In the genomic region with DNA sequence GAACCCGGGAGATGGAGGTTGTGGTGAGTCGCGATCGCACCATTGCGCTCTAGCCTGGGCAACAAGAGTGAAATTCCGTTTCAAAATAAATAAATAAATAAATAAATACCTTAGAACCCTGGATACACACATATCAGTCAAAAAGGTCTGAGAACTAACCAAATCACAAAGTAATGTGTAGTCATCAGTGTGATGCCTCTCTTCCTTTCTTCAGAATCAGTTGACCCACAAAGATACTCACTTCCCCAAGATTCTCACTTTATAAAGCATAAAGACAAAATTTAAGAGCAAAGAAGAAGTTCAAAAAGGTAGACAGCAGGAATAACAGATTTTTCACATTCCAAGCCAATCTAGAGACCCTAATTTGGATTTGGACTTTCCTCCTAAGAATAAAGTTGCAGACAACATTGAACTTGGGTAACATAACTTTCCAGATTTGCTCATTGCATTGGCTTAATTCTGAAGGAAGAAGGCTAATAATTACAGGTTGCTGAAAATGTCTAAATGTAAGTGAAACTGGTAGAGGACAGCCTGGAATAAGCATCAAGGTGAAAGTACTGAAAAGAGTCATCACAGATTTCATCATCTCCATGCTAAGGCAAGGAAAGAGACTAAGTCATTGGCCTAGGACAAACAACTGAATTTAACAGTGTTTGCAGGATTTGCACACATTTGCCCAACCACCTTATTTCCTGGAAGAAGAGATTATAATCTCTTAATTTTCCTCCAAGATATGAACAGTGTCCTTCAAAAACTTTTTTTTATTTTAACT, we compare ENCODE assay signal across 11 cellular contexts. TPM values are rescaled to one million over a fixed set of nuclear protein-coding genes. Genes with fewer than 3 reads are reported as not detected.
DNase-seq lines count a peak whose midpoint lies in the region; ATAC-seq and TF ChIP-seq lines count a peak whose summit lies in the region.
"Had no signal": no experiment of that assay in that cellular context is flagged by ENCODE, and none has a peak within 500 bp of the region (broad histone marks: within the 10 kb centered on the region; RNA-seq: fewer than 3 reads in every experiment).

No MANE protein-coding gene starts in this region.

- intact Hi-C loops in activated T-helper 2 cell treated with anti-CD3 and anti-CD28 coated beads, Interferon-gamma antibody, Interleukin-2, Interleukin-4, amounts not matched to agents 10 μg/mL and 5 μg/mL and 100 μg/mL, durations not matched to agents 14 hours and 24 hours and 36 hours (cut with micrococcal nuclease) = loop anchor here (5.0 kb wide), 1 partner anchor 118 kb away; a partner anchor contains a TSS
- intact Hi-C loops in psoas muscle (cut with DNase I) = no loop called here

- H3K4me1 ChIP-seq in psoas muscle = peaks cover 37% of the 10 kb centered on the region

- H3K27me3 Mint-ChIP-seq in activated T-helper 2 cell treated with anti-CD3 and anti-CD28 coated beads, Interferon-gamma antibody, Interleukin-2, Interleukin-4, amounts not matched to agents 10 μg/mL and 5 μg/mL and 100 μg/mL, durations not matched to agents 14 hours and 24 hours and 36 hours (ENCODE audit: low read depth) = no peaks in the 10 kb centered on the region

- no peak for TF ChIP-seq CTCF in psoas muscle (IDR thresholded peaks at IDR 0.05)

- peak overlapping the region; percentile 42 for H3K27ac Mint-ChIP-seq in activated T-helper 2 cell treated with anti-CD3 and anti-CD28 coated beads, Interferon-gamma antibody, Interleukin-2, Interleukin-4, amounts not matched to agents 10 μg/mL and 5 μg/mL and 100 μg/mL, durations not matched to agents 14 hours and 24 hours and 36 hours

- H3K27me3 ChIP-seq in psoas muscle (ENCODE audit: insufficient read depth in 3 of 3, low read length in 2 of 3) = no peaks in the 10 kb centered on the region

- no peak overlapping the region for H3K4me3 Mint-ChIP-seq in activated T-helper 2 cell treated with anti-CD3 and anti-CD28 coated beads, Interferon-gamma antibody, Interleukin-2, Interleukin-4, amounts not matched to agents 10 μg/mL and 5 μg/mL and 100 μg/mL, durations not matched to agents 14 hours and 24 hours and 36 hours (ENCODE audit: low read depth)

- no peak overlapping the region for H3K4me3 ChIP-seq in psoas muscle

- DNase-seq in activated T-helper 2 cell treated with anti-CD3 and anti-CD28 coated beads, Interferon-gamma antibody, Interleukin-2, Interleukin-4, amounts not matched to agents 10 μg/mL and 5 μg/mL and 100 μg/mL, durations not matched to agents 14 hours and 24 hours and 36 hours (ENCODE audit: low spot score) = no peak
- DNase-seq in psoas muscle (no peak), amniotic stem cell (lab: John Stamatoyannopoulos, UW) (no peak), SK-N-DZ (ENCODE audit: low spot score) (no peak)
- DNase-seq: activated CD4-positive, alpha-beta T cell treated with anti-CD3 and anti-CD28 coated beads, Interleukin-2, amount 50 U/mL, for 1 hour; midbrain; retina; SHP77 treated with DMSO at 0.1 percent for 48 hours had no signal

- H3K36me3 ChIP-seq in psoas muscle (ENCODE audit: insufficient read depth in 1 of 2, low read depth in 1 of 2) = no peaks in the 10 kb centered on the region

- peaks cover 30% of the 10 kb centered on the region for H3K36me3 Mint-ChIP-seq in activated T-helper 2 cell treated with anti-CD3 and anti-CD28 coated beads, Interferon-gamma antibody, Interleukin-2, Interleukin-4, amounts not matched to agents 10 μg/mL and 5 μg/mL and 100 μg/mL, durations not matched to agents 14 hours and 24 hours and 36 hours (ENCODE audit: low read depth)

- no peaks in the 10 kb centered on the region for H3K9me3 ChIP-seq in psoas muscle

- no peak overlapping the region for H3K27ac ChIP-seq in psoas muscle

- 96 to 97% (median 97%) methylated on average over 6 of the region's 6 CpGs for WGBS in psoas muscle, 3 donors

- ATAC-seq in GM18868 (IDR thresholded peaks at IDR 0.05; ENCODE audit: unreplicated experiment) = peak; percentile 58
- ATAC-seq in HG03521 (IDR thresholded peaks at IDR 0.05; ENCODE audit: unreplicated experiment) = peak; percentile 59
- ATAC-seq in psoas muscle = peak in 3 of 4 donors; percentile 39 to 58 (median 55)
- ATAC-seq in HG02623 (IDR thresholded peaks at IDR 0.05; ENCODE audit: unreplicated experiment) = no peak

- H3K4me1 Mint-ChIP-seq in activated T-helper 2 cell treated with anti-CD3 and anti-CD28 coated beads, Interferon-gamma antibody, Interleukin-2, Interleukin-4, amounts not matched to agents 10 μg/mL and 5 μg/mL and 100 μg/mL, durations not matched to agents 14 hours and 24 hours and 36 hours (ENCODE audit: low read depth) = peaks cover 57% of the 10 kb centered on the region

- no peaks in the 10 kb centered on the region for H3K9me3 Mint-ChIP-seq in activated T-helper 2 cell treated with anti-CD3 and anti-CD28 coated beads, Interferon-gamma antibody, Interleukin-2, Interleukin-4, amounts not matched to agents 10 μg/mL and 5 μg/mL and 100 μg/mL, durations not matched to agents 14 hours and 24 hours and 36 hours

RNA-seq across cellular contexts. Expression of a gene that starts 17.4 kb away (rescaled TPM):
- 231 and 248 TPM in 2 replicates for total RNA-seq in activated T-helper 2 cell treated with anti-CD3 and anti-CD28 coated beads, Interferon-gamma antibody, Interleukin-2, Interleukin-4, amounts not matched to agents 10 μg/mL and 5 μg/mL and 100 μg/mL, durations not matched to agents 14 hours and 24 hours and 36 hours
- total RNA-seq in psoas muscle = 100 to 1,000 TPM; 128 to 203 (median 159) TPM
- polyA plus RNA-seq in psoas muscle = 100 to 1,000 TPM in 2 of 3 donors, 10 to 100 TPM in 1; 88.2 to 255 (median 101) TPM
- 83.2 and 94.4 TPM in 2 replicates for polyA plus RNA-seq in SK-N-DZ (2014; cell fraction: cytosol; rRNA removed)
- 40.0 and 43.1 TPM in 2 replicates for polyA plus RNA-seq in SK-N-DZ (2014; cell fraction: nucleus; rRNA removed)

RNA-seq across cellular contexts. Expression of a gene that starts 32.2 kb away (rescaled TPM):
- 58.1 and 69.8 TPM in 2 replicates for total RNA-seq in activated T-helper 2 cell treated with anti-CD3 and anti-CD28 coated beads, Interferon-gamma antibody, Interleukin-2, Interleukin-4, amounts not matched to agents 10 μg/mL and 5 μg/mL and 100 μg/mL, durations not matched to agents 14 hours and 24 hours and 36 hours
- total RNA-seq in psoas muscle = 100 to 1,000 TPM in 1 of 4 donors, 10 to 100 TPM in 3; 69.1 to 116 (median 88.5) TPM
- polyA plus RNA-seq in psoas muscle = 10 to 100 TPM; 17.9 to 49.0 (median 28.0) TPM
- polyA plus RNA-seq in SK-N-DZ (2014; cell fraction: cytosol; rRNA removed) = 10.1 and 13.7 TPM in 2 replicates
- polyA plus RNA-seq in SK-N-DZ (2014; cell fraction: nucleus; rRNA removed) = 22.3 and 58.1 TPM in 2 replicates
